In genomic region chr14:34873591-34874385, GRCh38 we compare ENCODE assay signal across 8 cellular contexts. TPM values are rescaled to one million over a fixed set of nuclear protein-coding genes. Genes with fewer than 3 reads are reported as not detected.
DNase-seq lines count a peak whose midpoint lies in the region; ATAC-seq and TF ChIP-seq lines count a peak whose summit lies in the region.

No MANE protein-coding gene starts in this region.

- H3K79me2 ChIP-seq in H9 (ENCODE audit: insufficient read depth, low read length) = peaks cover 2% of the 10 kb centered on the region; the same call in 1 of the 2 replicates
- peaks cover 66% of the 10 kb centered on the region for H3K79me2 ChIP-seq in Loucy (ENCODE audit: insufficient read depth, low read length)

- H3K23ac ChIP-seq in H9 (ENCODE audit: insufficient read length, low read depth, low read length) = no peak overlapping the region

- peak overlapping the region in 2 of 3 experiments; percentile 11 to 85; a peak in 2 of 7 replicates for H3K27ac Mint-ChIP-seq in H9
- H3K27ac Mint-ChIP-seq in progenitor cell of endocrine pancreas = peak overlapping the region; percentile 99

- no peak overlapping the region for H2BK12ac ChIP-seq in H9 (ENCODE audit: insufficient read length, low read depth, low read length)

- no peak overlapping the region for H2BK5ac ChIP-seq in H9 (ENCODE audit: insufficient read length, low read length)

- H3K14ac ChIP-seq in H9 (ENCODE audit: insufficient read depth, low read length) = peak overlapping the region; percentile 84

- no peak overlapping the region for H2BK20ac ChIP-seq in H9 (ENCODE audit: low read depth, low read length, poor library complexity, severe bottlenecking)

- H3K27me3 ChIP-seq in H9 (ENCODE audit: insufficient read depth, low read length) (no peaks in the 10 kb centered on the region), Loucy (ENCODE audit: insufficient read depth, low read length, poor library complexity, severe bottlenecking) (no peaks in the 10 kb centered on the region), adipocyte (replicated peaks; ENCODE audit: control insufficient read depth, insufficient read depth, low read length) (no peaks in the 10 kb centered on the region)

- peak; percentile 77 to 85 for ATAC-seq in left cardiac atrium

- H3K9ac ChIP-seq in H9 (ENCODE audit: extremely low read depth, insufficient read length, low read length) (peak overlapping the region; percentile 73), Loucy (ENCODE audit: low read depth, low read length, poor library complexity, severe bottlenecking) (peak overlapping the region; percentile 93), adipocyte (ENCODE audit: low read length) (peak overlapping the region; percentile 96)

- H3K36me3 Mint-ChIP-seq in H9 (ENCODE audit: insufficient read depth in 1 of 3, low read depth in 3 of 3) = peaks cover 0 to 5% (median 0%) of the 10 kb centered on the region in 3 experiments; a peak in 3 of 7 replicates
- H3K36me3 Mint-ChIP-seq in progenitor cell of endocrine pancreas (ENCODE audit: insufficient read depth) = peaks cover 4% of the 10 kb centered on the region

- H3K18ac ChIP-seq in H9 (ENCODE audit: insufficient read length, low read depth, low read length) = peak overlapping the region; percentile 11

- intact Hi-C loops in left cardiac atrium (cut with DNase I) = loop anchor here (2.0 to 10.0 kb wide), 3 partner anchors 109 to 174 kb away; partner anchors contain the start of genes SRP54 (in 2 of the 2) and FAM177A1 (in 1 of the 2)

- H2BK15ac ChIP-seq in H9 (ENCODE audit: low read depth, low read length) = no peak overlapping the region

- no peaks in the 10 kb centered on the region for H3F3A ChIP-seq in Loucy (ENCODE audit: low read depth)

- H3K4me1 Mint-ChIP-seq in H9 = peaks cover 18 to 23% of the 10 kb centered on the region in 2 experiments
- H3K4me1 Mint-ChIP-seq in progenitor cell of endocrine pancreas (ENCODE audit: low read depth) = peaks cover 19% of the 10 kb centered on the region

- POLR2A ChIA-PET in GM10248 (lab: Yijun Ruan, JAX) = no interaction called here

- H3K4me2 ChIP-seq in H9 (ENCODE audit: insufficient read depth, insufficient read length, low read length) (peak overlapping the region; percentile 69), Loucy (ENCODE audit: low read depth, low read length, poor library complexity, severe bottlenecking) (peak overlapping the region; percentile 77)

- peak overlapping the region; percentile 87 for H3K4me3 ChIP-seq in Loucy (ENCODE audit: low read length, poor library complexity, severe bottlenecking)
- H3K4me3 ChIP-seq in adipocyte (ENCODE audit: low read length) = peak overlapping the region; percentile 93
- peak overlapping the region; percentile 95 for H3K4me3 ChIP-seq in urinary bladder (ENCODE audit: low read depth, low read length)

- H3K9me2 ChIP-seq in Loucy (replicated peaks; ENCODE audit: low read depth, low read length) = no peaks in the 10 kb centered on the region

- H3K9me3 ChIP-seq in H9 (ENCODE audit: control insufficient read depth, low read depth, low read length) (no peaks in the 10 kb centered on the region), Loucy (ENCODE audit: insufficient read depth, low read depth, low read length) (no peaks in the 10 kb centered on the region), adipocyte (ENCODE audit: control insufficient read depth, low read length) (no peaks in the 10 kb centered on the region)

- H3K27me3 Mint-ChIP-seq in H9 (ENCODE audit: low read depth) (peaks cover 13% of the 10 kb centered on the region), progenitor cell of endocrine pancreas (no peaks in the 10 kb centered on the region)

- H4K20me1 ChIP-seq in H9 (ENCODE audit: control insufficient read depth, insufficient read depth, insufficient read length) (no peaks in the 10 kb centered on the region), Loucy (ENCODE audit: insufficient read depth, low read length, poor library complexity, severe bottlenecking) (peaks cover 33% of the 10 kb centered on the region)

- H4K91ac ChIP-seq in H9 (ENCODE audit: insufficient read length, low read depth, low read length) = no peak overlapping the region

- TF ChIP-seq CTCF in GM10248 (IDR thresholded peaks at IDR 0.05; ENCODE audit: control extremely low read depth, extremely low read depth, low read depth, missing control alignments) (no peak), H9 (conservative IDR thresholded peaks at IDR 0.05) (no peak), Loucy (conservative IDR thresholded peaks at IDR 0.05; ENCODE audit: low read length) (no peak), progenitor cell of endocrine pancreas (IDR thresholded peaks at IDR 0.05; ENCODE audit: unreplicated experiment) (no peak)

- no CpG with 5 or more reads among the region's 81 CpGs for whole genome bisulfite sequencing in H9 (ENCODE audit: extremely low coverage, insufficient read length, low lambda C conversion rate)
- WGBS in urinary bladder = under 1% methylated on average over 81 of the region's 81 CpGs

- H3K9me3 Mint-ChIP-seq in H9 (no peaks in the 10 kb centered on the region), progenitor cell of endocrine pancreas (ENCODE audit: low read depth) (no peaks in the 10 kb centered on the region)

- no peaks in the 10 kb centered on the region for H3K79me1 ChIP-seq in H9 (ENCODE audit: insufficient read depth, low read depth, low read length, poor library complexity, severe bottlenecking)

- no peak overlapping the region for H4K8ac ChIP-seq in H9 (replicated peaks; ENCODE audit: insufficient read length, low read depth, low read length)

- peak; percentile 85 for DNase-seq in GM10248 (ENCODE audit: extremely low spot score)
- peak; percentile 36 for DNase-seq in H9
- DNase-seq in SW480 (ENCODE audit: low spot score) = peak; percentile 79
- peak; percentile 81 for DNase-seq in adipocyte (ENCODE audit: low read depth)
- DNase-seq in left cardiac atrium = peak; percentile 89
- peak; percentile 53 for DNase-seq in progenitor cell of endocrine pancreas (ENCODE audit: low spot score, unreplicated experiment)

- no peak overlapping the region for H4K5ac ChIP-seq in H9 (ENCODE audit: insufficient read length, low read depth, low read length)

- no peaks in the 10 kb centered on the region for H3K4me1 ChIP-seq in H9 (ENCODE audit: insufficient read depth, low read length)
- H3K4me1 ChIP-seq in Loucy (ENCODE audit: insufficient read depth, low read length, poor library complexity, severe bottlenecking) = peaks cover 46% of the 10 kb centered on the region
- peaks cover 15% of the 10 kb centered on the region for H3K4me1 ChIP-seq in adipocyte (ENCODE audit: control insufficient read depth, insufficient read depth, low read length)
- H3K4me1 ChIP-seq in urinary bladder (ENCODE audit: insufficient read depth) = no peaks in the 10 kb centered on the region

- CTCF ChIA-PET in GM10248 (lab: Yijun Ruan, JAX) = interaction anchor here (1.6 to 1.8 kb wide), 2 partner anchors 26 to 116 kb away, joined by 3 to 6 read pairs; no protein-coding TSS in a partner anchor

- peaks cover 6% of the 10 kb centered on the region for H3K36me3 ChIP-seq in Loucy (ENCODE audit: insufficient read depth, low read length)
- peaks cover 5% of the 10 kb centered on the region for H3K36me3 ChIP-seq in adipocyte (ENCODE audit: control insufficient read depth, insufficient read depth, low read length, severe bottlenecking)
- H3K36me3 ChIP-seq in urinary bladder (ENCODE audit: insufficient read depth) = no peaks in the 10 kb centered on the region

- H2AK5ac ChIP-seq in H9 (ENCODE audit: insufficient read length, low read length) = no peak overlapping the region

- H3K56ac ChIP-seq in H9 (ENCODE audit: insufficient read length, low read depth, low read length) = no peak overlapping the region

- H3K4me3 Mint-ChIP-seq in H9 (peak overlapping the region; percentile 84 to 89), progenitor cell of endocrine pancreas (ENCODE audit: low read depth) (peak overlapping the region; percentile 95)

- H3K27ac ChIP-seq in H9 (ENCODE audit: insufficient read length, low read depth, low read length) (no peak overlapping the region), urinary bladder (ENCODE audit: low read depth) (peak overlapping the region; percentile 98)

- no peak overlapping the region for H3T11ph ChIP-seq in H9 (ENCODE audit: low read length)

- no peak overlapping the region for H2BK120ac ChIP-seq in H9 (ENCODE audit: low read depth, low read length, poor library complexity, severe bottlenecking)

- H3K23me2 ChIP-seq in H9 (ENCODE audit: insufficient read length, low read depth, low read length, poor library complexity, severe bottlenecking) = peaks cover 6% of the 10 kb centered on the region

- no peak overlapping the region for H3K4ac ChIP-seq in H9 (ENCODE audit: low read depth, low read length)

- H2AFZ ChIP-seq in H9 (ENCODE audit: low read length) = no peak overlapping the region
- H2AFZ ChIP-seq in Loucy (ENCODE audit: low read length) = peak overlapping the region; percentile 93

RNA-seq across cellular contexts. Expression of gene BAZ1A, which starts 1.4 kb away (rescaled TPM):
- total RNA-seq in H9 (2021) (17.8 and 19.2 TPM in 2 replicates), left cardiac atrium (10 to 100 TPM in 1 of 2 donors, 1 to 10 TPM in 1; 8.2 to 13.8 TPM), progenitor cell of endocrine pancreas (41.2 and 42.8 TPM in 2 replicates), urinary bladder (38.3 TPM)
- polyA plus RNA-seq in urinary bladder = 14.8 TPM

Comparison
In these comparisons a context has a peak if more than half of its experiments do, and no peak if none do; other contexts are left out.
1. DNase-seq: peak in every context shown above with its lines; median percentile 89 in left cardiac atrium; 85 in GM10248; 81 in adipocyte; 79 in SW480; 53 in progenitor cell of endocrine pancreas; 36 in H9.